In genomic region chr4:40197879-40198689, GRCh38 we compare ENCODE assay signal across 12 cellular contexts. TPM values are rescaled to one million over a fixed set of nuclear protein-coding genes. Genes with fewer than 3 reads are reported as not detected.
DNase-seq lines count a peak whose midpoint lies in the region; ATAC-seq, FAIRE-seq and TF ChIP-seq lines count a peak whose summit lies in the region.
"Had no signal": no experiment of that assay in that cellular context is flagged by ENCODE, and none has a peak within 500 bp of the region (broad histone marks: within the 10 kb centered on the region; RNA-seq: fewer than 3 reads in every experiment).

No MANE protein-coding gene starts in this region.

- no peak overlapping the region for H2AK5ac ChIP-seq in neuronal stem cell (ENCODE audit: low read depth, low read length)

- H3K4me1 ChIP-seq in Loucy (ENCODE audit: insufficient read depth, low read length, poor library complexity, severe bottlenecking) (peaks cover 34% of the 10 kb centered on the region), GM12878 (ENCODE audit: control insufficient read depth, insufficient read depth, low read length) (no peaks in the 10 kb centered on the region), neuronal stem cell (ENCODE audit: control insufficient read depth in 2 of 2, insufficient read depth in 1 of 2, low read depth in 1 of 2, low read length in 2 of 2) (peaks cover 2 to 13% of the 10 kb centered on the region in 2 donors)

- intact Hi-C loops in GM12878 (cut with micrococcal nuclease; ENCODE audit: unreplicated experiment) = loop anchor here (5.0 to 10.0 kb wide), 4 partner anchors 424 to 1153 kb away; no protein-coding TSS in a partner anchor

- TF ChIP-seq CTCF in GM06990 (IDR thresholded peaks at IDR 0.05; ENCODE audit: insufficient read depth, low read length, poor library complexity, severe bottlenecking) (no peak), Loucy (conservative IDR thresholded peaks at IDR 0.05; ENCODE audit: low read length) (no peak), GM12878 (IDR thresholded peaks at IDR 0.05 in 2 of 3, conservative IDR thresholded peaks at IDR 0.05 in 1 of 3; ENCODE audit: control insufficient read depth in 2 of 3, extremely low read depth in 1 of 3, insufficient read depth in 1 of 3, low read depth in 3 of 3, low read length in 3 of 3) (no peak), mesothelial cell of epicardium (IDR thresholded peaks at IDR 0.05; ENCODE audit: unreplicated experiment) (no peak)

- ATAC-seq in GM12878 = peak; percentile 13
- ATAC-seq in HG02884 (IDR thresholded peaks at IDR 0.05; ENCODE audit: unreplicated experiment) = no peak
- ATAC-seq in GM18907 (IDR thresholded peaks at IDR 0.05; ENCODE audit: unreplicated experiment) = no peak

- no peak overlapping the region for H3K27ac Mint-ChIP-seq in mesothelial cell of epicardium

- H3K79me2 ChIP-seq in Loucy (ENCODE audit: insufficient read depth, low read length) (peaks cover 99% of the 10 kb centered on the region), GM12878 (ENCODE audit: control insufficient read depth, insufficient read depth, low read length) (peaks cover 98% of the 10 kb centered on the region)

- H3K4me3 ChIP-seq in GM06990 (replicated peaks; ENCODE audit: low read depth, low read length) (peak overlapping the region; percentile 89), Loucy (ENCODE audit: low read length, poor library complexity, severe bottlenecking) (peak overlapping the region; percentile 96), GM12878 (peak overlapping the region; percentile 88), neuronal stem cell (ENCODE audit: low read length in 2 of 2) (no peak overlapping the region)

- peaks cover 24% of the 10 kb centered on the region for H3K4me1 Mint-ChIP-seq in mesothelial cell of epicardium

- H3K27me3 ChIP-seq in GM06990 (replicated peaks; ENCODE audit: control insufficient read depth, insufficient read depth, low read length) = no peaks in the 10 kb centered on the region
- peaks cover 11% of the 10 kb centered on the region for H3K27me3 ChIP-seq in Loucy (ENCODE audit: insufficient read depth, low read length, poor library complexity, severe bottlenecking)
- H3K27me3 ChIP-seq in GM12878 (replicated peaks in 1 of 2; ENCODE audit: control insufficient read depth in 2 of 2, insufficient read depth in 2 of 2, low read length in 1 of 2) = no peaks in the 10 kb centered on the region
- no peaks in the 10 kb centered on the region for H3K27me3 ChIP-seq in neuronal stem cell (ENCODE audit: control insufficient read depth in 3 of 3, insufficient read depth in 3 of 3, low read depth in 1 of 3, low read length in 3 of 3)

- H3K4me2 ChIP-seq in Loucy (ENCODE audit: low read depth, low read length, poor library complexity, severe bottlenecking) = peak overlapping the region; percentile 96
- H3K4me2 ChIP-seq in GM12878 (ENCODE audit: control insufficient read depth, insufficient read depth) = peak overlapping the region; percentile 75
- H3K4me2 ChIP-seq in neuronal stem cell (ENCODE audit: insufficient read depth, low read length, poor library complexity, severe bottlenecking) = no peak overlapping the region

- H3K36me3 Mint-ChIP-seq in mesothelial cell of epicardium = no peaks in the 10 kb centered on the region

- H3K27ac ChIP-seq in GM12878 (ENCODE audit: control insufficient read depth, insufficient read depth) (peak overlapping the region; percentile 92), neuronal stem cell (replicated peaks; ENCODE audit: low read length) (no peak overlapping the region)

- POLR2A ChIA-PET in GM12878 (lab: Charles Lee) = interaction anchor here (0.5 to 12.0 kb wide), 11 partner anchors 9 to 1880 kb away, joined by 3 to 214 read pairs (median 3); partner anchors contain the start of gene N4BP2

- no peak overlapping the region for H4K91ac ChIP-seq in neuronal stem cell (ENCODE audit: low read depth, low read length, poor library complexity)

- no peak overlapping the region for H2BK15ac ChIP-seq in neuronal stem cell (ENCODE audit: low read length)

- no peaks in the 10 kb centered on the region for H3K79me1 ChIP-seq in neuronal stem cell (ENCODE audit: low read depth, low read length)

- no peak overlapping the region for H4K8ac ChIP-seq in neuronal stem cell (ENCODE audit: low read depth, low read length)

- no peaks in the 10 kb centered on the region for H3K9me3 Mint-ChIP-seq in mesothelial cell of epicardium

- TSS peak; percentile 50 for BruUV-seq in GM12878 (replicated peaks; lab: Mats Ljungman, UMichigan)

- H2BK12ac ChIP-seq in neuronal stem cell (ENCODE audit: low read length) = no peak overlapping the region

- CTCF ChIA-PET in GM12878 (lab: Yijun Ruan, JAX) = interaction anchor here (0.7 to 4.8 kb wide), 8 partner anchors 8 to 119 kb away, joined by 3 to 34 read pairs (median 4); no protein-coding TSS in a partner anchor

- no peak overlapping the region for H3K23ac ChIP-seq in neuronal stem cell (ENCODE audit: low read depth, low read length, poor library complexity)

- no peak overlapping the region for H2BK120ac ChIP-seq in neuronal stem cell (ENCODE audit: low read depth, low read length)

- SMC1A ChIA-PET in GM12878 (lab: Charles Lee; ENCODE audit: uncharacterized antibody, unreplicated experiment) = interaction anchor here (0.8 to 20.3 kb wide), 9 partner anchors 11 to 563 kb away, joined by 3 to 374 read pairs (median 4); no protein-coding TSS in a partner anchor

- TF ChIP-seq EP300 in GM12878 (IDR thresholded peaks at IDR 0.05; ENCODE audit: borderline replicate concordance in 1 of 2, control insufficient read depth in 1 of 2, low read depth in 2 of 2, low read length in 2 of 2) = no peak; a peak in 1 of 4 replicates

- H3K9ac ChIP-seq in Loucy (ENCODE audit: low read depth, low read length, poor library complexity, severe bottlenecking) (peak overlapping the region; percentile 96), GM12878 (ENCODE audit: control insufficient read depth, insufficient read depth, low read length) (peak overlapping the region; percentile 99), neuronal stem cell (ENCODE audit: low read depth, low read length, poor library complexity) (no peak overlapping the region)

- H3K9me3 ChIP-seq in Loucy (ENCODE audit: insufficient read depth, low read depth, low read length) (no peaks in the 10 kb centered on the region), GM12878 (replicated peaks; ENCODE audit: control insufficient read depth, insufficient read depth, low read length) (no peaks in the 10 kb centered on the region), neuronal stem cell (replicated peaks in 1 of 2; ENCODE audit: control insufficient read depth in 2 of 2, insufficient read depth in 1 of 2, low read depth in 1 of 2, low read length in 2 of 2) (no peaks in the 10 kb centered on the region)

- WGBS in GM12878 (ENCODE audit: insufficient coverage, insufficient replicate concordance, low lambda C conversion rate, missing lambda C conversion rate) = 0% methylated on average over 15 of the region's 15 CpGs
- WGBS in neuronal stem cell (ENCODE audit: extremely low coverage in 2 of 2, insufficient read length in 2 of 2, insufficient replicate concordance in 1 of 2), 2 donors = no CpG with 5 or more reads among the region's 15 CpGs

- no peak for TF ChIP-seq RAD21 in GM12878 (IDR thresholded peaks at IDR 0.05; ENCODE audit: insufficient read depth, low read depth, low read length)

- H3K27me3 Mint-ChIP-seq in mesothelial cell of epicardium (ENCODE audit: low read depth) = no peaks in the 10 kb centered on the region

- FAIRE-seq in GM12878 (lab: Jason Lieb, UNC) = no peak
- FAIRE-seq: keratinocyte had no signal

- H2BK5ac ChIP-seq in neuronal stem cell (ENCODE audit: low read length) = no peak overlapping the region

- H3F3A ChIP-seq in Loucy (ENCODE audit: low read depth) = peaks cover 7% of the 10 kb centered on the region; the same call in 1 of the 2 replicates

- H3K14ac ChIP-seq in neuronal stem cell (ENCODE audit: low read length) = no peak overlapping the region

- no peaks in the 10 kb centered on the region for H3K9me2 ChIP-seq in Loucy (replicated peaks; ENCODE audit: low read depth, low read length)

- no peak overlapping the region for H3K4me3 Mint-ChIP-seq in mesothelial cell of epicardium

- H4K20me1 ChIP-seq in Loucy (ENCODE audit: insufficient read depth, low read length, poor library complexity, severe bottlenecking) (peaks cover 55% of the 10 kb centered on the region), GM12878 (ENCODE audit: control insufficient read depth, insufficient read depth) (no peaks in the 10 kb centered on the region)

- no peak overlapping the region for H2AFZ ChIP-seq in Loucy (ENCODE audit: low read length)
- no peak overlapping the region for H2AFZ ChIP-seq in GM12878 (ENCODE audit: control insufficient read depth, low read depth, low read length)
- H2AFZ ChIP-seq in neuronal stem cell (ENCODE audit: low read length) = no peak overlapping the region

- peak overlapping the region; percentile 29 for H3K18ac ChIP-seq in neuronal stem cell (ENCODE audit: low read length)

- TF ChIP-seq POLR2A in GM12878 (IDR thresholded peaks at IDR 0.05; ENCODE audit: low read depth, low read length) = peak; percentile 70; the same call in 1 of the 2 replicates

- RAD21 ChIA-PET in GM12878 (lab: Charles Lee; ENCODE audit: unreplicated experiment) = interaction anchor here (0.8 to 18.0 kb wide), 14 partner anchors 10 to 142 kb away, joined by 3 to 356 read pairs (median 6); partner anchors contain the start of gene N4BP2

- no peak overlapping the region for H3K4ac ChIP-seq in neuronal stem cell (ENCODE audit: low read length)

- in situ Hi-C loops in GM12878 (cut with MboI) = loop anchor here (25.0 kb wide), 1 partner anchor 1386 kb away; the partner anchor contains the start of gene TLR1

- H3K36me3 ChIP-seq in GM06990 (ENCODE audit: control insufficient read depth, insufficient read depth, low read length) (no peaks in the 10 kb centered on the region), Loucy (ENCODE audit: insufficient read depth, low read length) (peaks cover 15% of the 10 kb centered on the region), GM12878 (ENCODE audit: control insufficient read depth in 2 of 2, insufficient read depth in 2 of 2, low read length in 1 of 2) (no peaks in the 10 kb centered on the region; a peak in 1 of 4 replicates), neuronal stem cell (replicated peaks in 1 of 2; ENCODE audit: control insufficient read depth in 2 of 2, insufficient read depth in 2 of 2, low read length in 2 of 2) (no peaks in the 10 kb centered on the region)

- DNase-seq in GM06990 (ENCODE audit: extremely low read depth, insufficient read length) (no peak), GM12878 (ENCODE audit: low read depth, low spot score) (no peak), neuronal stem cell (ENCODE audit: low spot score) (no peak), T-helper 9 cell (no peak), mesothelial cell of epicardium (ENCODE audit: low spot score in 2 of 2, unreplicated experiment in 2 of 2) (no peak)
- DNase-seq: activated CD4-positive, alpha-beta T cell treated with anti-CD3 and anti-CD28 coated beads for 1 hour; dermis blood vessel endothelial cell; NCI-H69 had no signal

RNA-seq across cellular contexts. Expression of gene RHOH, which starts 1.3 kb away (rescaled TPM):
- total RNA-seq in GM12878 (2013; cell fraction: nucleolus; rRNA removed) = 89.6 and 93.8 TPM in 2 replicates
- total RNA-seq in GM12878 (2014; rRNA removed) = 47.2 and 49.3 TPM in 2 replicates
- 46.5 and 48.1 TPM in 2 replicates for total RNA-seq in GM12878 (2014; rRNA removed; fragmentation: Illumina TruSeq; extraction: Trizol)
- 64.5 and 65.7 TPM in 2 replicates for total RNA-seq in GM12878 (2021)
- polyA plus RNA-seq in GM12878 (2011; ENCODE audit: low read depth) = 44.8 TPM
- polyA plus RNA-seq in GM12878 (2011; rRNA removed) = 120 and 128 TPM in 2 replicates
- polyA plus RNA-seq in GM12878 (2011; cell fraction: cytosol; rRNA removed) = 117 and 119 TPM in 2 replicates
- polyA plus RNA-seq in GM12878 (2011; cell fraction: nucleus; rRNA removed) = 75.7 and 87.1 TPM in 2 replicates
- 56.8 and 82.4 TPM in 2 replicates for polyA plus RNA-seq in GM12878 (2012)
- 51.9 and 67.1 TPM in 2 replicates for polyA plus RNA-seq in GM12878 (2014; fragmentation: Illumina TruSeq; extraction: Trizol)
- 10 to 100 TPM; 48.9 to 78.4 TPM for polyA plus RNA-seq in GM12878 (2014; fragmentation: Nextera tagmentation; extraction: Ambion mirVana)
- 48.4 and 49.5 TPM in 2 replicates for polyA plus RNA-seq in GM12878 (2014; rRNA removed)
- polyA plus RNA-seq in GM12878 (2016; fragmentation: Nextera tagmentation; extraction: Ambion mirVana) = 10 to 100 TPM; 63.8 to 64.4 TPM
- 176 and 260 TPM in 2 replicates for polyA minus RNA-seq in GM12878 (2011; rRNA and poly(A)+ RNA removed)
- 56.8 and 63.4 TPM in 2 replicates for polyA minus RNA-seq in GM12878 (2011; cell fraction: cytosol; rRNA and poly(A)+ RNA removed)
- polyA minus RNA-seq in GM12878 (2011; cell fraction: nucleus; rRNA and poly(A)+ RNA removed) = 91.3 and 105 TPM in 2 replicates
- polyA plus RNA-seq in neuronal stem cell (2013, experiment 1 of 2) = 1.4 TPM
- polyA plus RNA-seq in neuronal stem cell (2013, experiment 2 of 2) = 0.91 TPM
- total RNA-seq in mesothelial cell of epicardium = 0.25 to 0.40 TPM (median 0.29 TPM) in 3 replicates

Comparison
In these comparisons a context has a peak if more than half of its experiments do, and no peak if none do; other contexts are left out.
1. H3K4me3 ChIP-seq: peak in GM06990 (single experiment), Loucy (single experiment) and GM12878 (single experiment); none in neuronal stem cell (0 of 2).
2. RNA of gene RHOH, which starts 1.3 kb away (total RNA-seq): 46.5 to 93.8 TPM in GM12878; 0.25 to 0.40 TPM in mesothelial cell of epicardium; every median in the first group is over 10 times any median in the second.